In genomic region chr7:36258510-36259259, GRCh38 we compare ENCODE assay signal across 8 cellular contexts.
DNase-seq lines count a peak whose midpoint lies in the region; TF ChIP-seq lines count a peak whose summit lies in the region.
"Not testable (repeated sequence)": the region's sequence is repeated elsewhere in the genome, so short reads cannot be mapped to it uniquely, and the experiment has no call there.

No MANE protein-coding gene starts in this region.

- in situ Hi-C loops in HAP-1 (cut with MboI; ENCODE audit: low sequenced_read_pairs); astrocyte of the cerebellum (cut with HindIII; ENCODE audit: low sequenced_read_pairs): not testable (repeated sequence)

- H3K36me3 ChIP-seq in A673 (ENCODE audit: insufficient read depth, low read length, poor library complexity, severe bottlenecking); HAP-1 (replicated peaks); OCI-LY1 (ENCODE audit: insufficient read depth, low read length); trophoblast cell (ENCODE audit: control insufficient read depth in 1 of 2, insufficient read depth in 2 of 2, low read length in 2 of 2): not testable (repeated sequence)

- CTCF ChIA-PET in A673 (lab: Charles Lee) = not testable (repeated sequence)

- H3F3A ChIP-seq in OCI-LY1 (ENCODE audit: insufficient read depth, low read length) = not testable (repeated sequence)

- H4K91ac ChIP-seq in trophoblast cell (ENCODE audit: low read depth, low read length) = peak overlapping the region; percentile 83

- not testable (repeated sequence) for H3K27ac ChIP-seq in A673 (ENCODE audit: low read depth, low read length, poor library complexity, severe bottlenecking); trophoblast cell (ENCODE audit: low read depth, low read length)
- H3K27ac ChIP-seq in OCI-LY1 (ENCODE audit: low read depth, low read length, poor library complexity, severe bottlenecking) = peak overlapping the region; percentile 36

- WGBS in trophoblast cell (ENCODE audit: extremely low coverage, insufficient coverage, insufficient read length) = no CpG with 5 or more reads among the region's 18 CpGs

- H2BK120ac ChIP-seq in trophoblast cell (ENCODE audit: insufficient read depth, low read length, poor library complexity) = peak overlapping the region; percentile 58

- not testable (repeated sequence) for H2AFZ ChIP-seq in OCI-LY1 (ENCODE audit: low read length)
- peak overlapping the region; percentile 93 for H2AFZ ChIP-seq in trophoblast cell (ENCODE audit: insufficient read depth, low read length, poor library complexity)

- not testable (repeated sequence) for H3K4me3 ChIP-seq in A673 (ENCODE audit: low read depth, low read length, poor library complexity, severe bottlenecking); HAP-1; OCI-LY1 (ENCODE audit: low read depth, low read length, poor library complexity, severe bottlenecking); fibroblast of mammary gland (ENCODE audit: control insufficient read depth, low read depth, low read length); trophoblast cell (ENCODE audit: low read depth, low read length)
- H3K4me3 ChIP-seq in astrocyte of the cerebellum (ENCODE audit: low read depth, low read length) = peak overlapping the region; percentile 16

- H2BK12ac ChIP-seq in trophoblast cell (ENCODE audit: low read length) = peak overlapping the region; percentile 96

- not testable (repeated sequence) for H3K9ac ChIP-seq in OCI-LY1 (ENCODE audit: low read length); trophoblast cell (ENCODE audit: low read length)

- peak overlapping the region; percentile 91 for H4K8ac ChIP-seq in trophoblast cell (ENCODE audit: low read depth, low read length)

- POLR2A ChIA-PET in A673 (lab: Charles Lee; ENCODE audit: low non-redundant PET) = not testable (repeated sequence)

- H3K4me1 ChIP-seq in A673 (ENCODE audit: insufficient read depth, low read length, poor library complexity, severe bottlenecking); HAP-1; trophoblast cell (ENCODE audit: control insufficient read depth in 1 of 2, insufficient read depth in 2 of 2, low read length in 2 of 2): not testable (repeated sequence)
- peaks cover 60% of the 10 kb centered on the region for H3K4me1 ChIP-seq in OCI-LY1 (ENCODE audit: insufficient read depth, low read length, severe bottlenecking)

- H2BK5ac ChIP-seq in trophoblast cell (ENCODE audit: low read depth, low read length, poor library complexity) = not testable (repeated sequence)

- H3K9me3 ChIP-seq in A673 (ENCODE audit: low read depth, low read length, poor library complexity, severe bottlenecking); HAP-1; OCI-LY1 (ENCODE audit: low read length); trophoblast cell (ENCODE audit: insufficient read depth, low read depth, low read length): not testable (repeated sequence)

- not testable (repeated sequence) for H3K27me3 ChIP-seq in A673 (replicated peaks; ENCODE audit: insufficient read depth, low read depth, low read length, poor library complexity); HAP-1 (ENCODE audit: low read depth); OCI-LY1 (ENCODE audit: insufficient read depth, low read length); trophoblast cell (ENCODE audit: insufficient read depth, low read length)

- peak; percentile 47 for DNase-seq in A673 (ENCODE audit: low spot score)
- peak; percentile 79 to 94 for DNase-seq in HAP-1 (ENCODE audit: low spot score in 2 of 2)
- peak; percentile 81 for DNase-seq in NCI-H187 treated with DMSO at 0.1 percent for 48 hours (lab: John Stamatoyannopoulos, UW)
- peak; percentile 47 for DNase-seq in astrocyte of the cerebellum (ENCODE audit: low read depth)
- peak; percentile 34 for DNase-seq in fibroblast of mammary gland (ENCODE audit: low read depth)
- peak; percentile 44 for DNase-seq in kidney glomerular epithelial cell (lab: John Stamatoyannopoulos, UW)
- DNase-seq in trophoblast cell = peak; percentile 34 to 48

- peak overlapping the region; percentile 95 for H2AK5ac ChIP-seq in trophoblast cell (ENCODE audit: low read length)

- H3K4me2 ChIP-seq in OCI-LY1 (ENCODE audit: low read length) = not testable (repeated sequence)
- H3K4me2 ChIP-seq in trophoblast cell (ENCODE audit: low read length) = peak overlapping the region; percentile 38

- not testable (repeated sequence) for H4K20me1 ChIP-seq in OCI-LY1 (ENCODE audit: insufficient read depth, low read length)

- not testable (repeated sequence) for TF ChIP-seq CTCF in A673 (conservative IDR thresholded peaks at IDR 0.05; ENCODE audit: low read depth, low read length); OCI-LY1 (IDR thresholded peaks at IDR 0.05; ENCODE audit: low read length); astrocyte of the cerebellum (IDR thresholded peaks at IDR 0.05; ENCODE audit: low read depth, low read length, missing control alignments); fibroblast of mammary gland (conservative IDR thresholded peaks at IDR 0.05; ENCODE audit: control insufficient read depth, insufficient read depth, low read depth, low read length)

- not testable (repeated sequence) for H4K12ac ChIP-seq in trophoblast cell (ENCODE audit: low read depth, low read length)

- H3K79me2 ChIP-seq in OCI-LY1 (ENCODE audit: insufficient read depth, low read length); trophoblast cell (ENCODE audit: control insufficient read depth, insufficient read depth, low read length, poor library complexity): not testable (repeated sequence)

- H3K79me1 ChIP-seq in trophoblast cell (ENCODE audit: low read length) = not testable (repeated sequence)

- intact Hi-C loops in A673 (cut with micrococcal nuclease; ENCODE audit: unreplicated experiment) = not testable (repeated sequence)

- not testable (repeated sequence) for H3K9me2 ChIP-seq in OCI-LY1 (ENCODE audit: low read depth, low read length)

- not testable (repeated sequence) for H3K4ac ChIP-seq in trophoblast cell (ENCODE audit: low read depth, low read length)

- H3K14ac ChIP-seq in trophoblast cell (ENCODE audit: low read length) = peak overlapping the region; percentile 77

- BruUV-seq in A673 (replicated peaks; lab: Mats Ljungman, UMichigan) = not testable (repeated sequence)

- H3K18ac ChIP-seq in trophoblast cell (ENCODE audit: low read length) = peak overlapping the region; percentile 78

- not testable (repeated sequence) for H3K23ac ChIP-seq in trophoblast cell (ENCODE audit: low read length)

Comparison
In these comparisons a context has a peak if more than half of its experiments do, and no peak if none do; other contexts are left out.
1. DNase-seq: peak in every context shown above with its lines; median percentile 86 in HAP-1; 81 in NCI-H187 treated with DMSO at 0.1 percent for 48 hours; 47 in A673; 47 in astrocyte of the cerebellum; 44 in kidney glomerular epithelial cell; 41 in trophoblast cell; 34 in fibroblast of mammary gland.